Comparison of ENCODE assay signal across 18 cellular contexts in the genomic region with DNA sequence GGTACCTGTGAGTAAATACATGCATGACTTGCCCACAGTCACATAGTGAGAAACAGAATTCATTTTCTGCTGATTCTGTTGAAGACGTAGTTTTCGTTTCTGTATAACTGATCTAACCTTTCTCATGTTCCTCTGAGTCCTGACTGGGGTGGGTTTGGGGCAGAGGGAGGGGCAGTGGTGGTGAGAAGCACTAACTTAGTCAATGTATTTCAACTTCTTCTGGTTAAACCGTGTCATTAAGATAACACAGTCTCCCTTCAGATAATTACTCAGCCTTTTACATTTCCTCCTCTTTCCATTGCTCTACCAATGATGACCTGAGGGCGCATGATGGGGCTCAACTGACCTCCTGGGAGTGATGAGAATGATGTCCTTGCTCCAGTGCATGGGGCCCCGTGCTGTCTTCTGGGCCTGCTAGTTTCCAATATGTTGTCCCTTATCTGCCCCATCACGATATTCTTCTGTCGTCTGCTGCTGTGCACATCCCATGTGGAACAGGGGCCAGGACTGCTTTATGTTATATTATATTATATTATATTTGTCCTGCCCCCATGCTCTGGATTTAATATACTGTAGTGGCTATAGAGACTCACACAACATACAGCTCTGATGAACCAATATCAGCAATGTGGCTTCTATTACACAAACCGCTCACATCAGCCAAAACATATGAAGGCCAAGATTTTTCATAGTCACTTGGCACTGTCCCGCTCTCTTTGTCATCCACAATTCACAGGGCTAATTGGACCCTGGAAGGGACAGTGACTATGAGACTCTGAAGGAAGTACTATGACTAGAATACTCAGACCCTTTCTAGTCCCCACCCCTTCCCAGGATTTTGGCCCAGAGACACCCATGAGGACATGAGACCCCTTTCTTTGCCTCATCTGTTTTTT.
DNase-seq lines count a peak whose midpoint lies in the region; ATAC-seq and TF ChIP-seq lines count a peak whose summit lies in the region.
"Had no signal": no experiment of that assay in that cellular context is flagged by ENCODE, and none has a peak within 500 bp of the region (broad histone marks: within the 10 kb centered on the region; RNA-seq: fewer than 3 reads in every experiment).

No MANE protein-coding gene starts in this region.

- H3K4me3 ChIP-seq in GM23248 (no peak overlapping the region), fibroblast of the aortic adventitia (ENCODE audit: low read depth, low read length) (no peak overlapping the region)
- H3K4me3 ChIP-seq: BLaER1 treated with 17β-estradiol and CSF1 and Interleukin-3, amounts not matched to agents 10 nM and 100 nM had no signal

- no peak for ATAC-seq in Right ventricle myocardium inferior
- ATAC-seq in sciatic nerve: peak; percentile 10
- no peak for ATAC-seq in activated naive CD8-positive, alpha-beta T cell treated with anti-CD3 and anti-CD28 coated beads, Interleukin-2, amount 50 U/mL, for 24 hours
- ATAC-seq in GM21723 (IDR thresholded peaks at IDR 0.05; ENCODE audit: unreplicated experiment): no peak
- ATAC-seq: HCT116, HepG2 had no signal

- no peaks in the 10 kb centered on the region for H3K4me1 Mint-ChIP-seq in activated naive CD8-positive, alpha-beta T cell treated with anti-CD3 and anti-CD28 coated beads, Interleukin-2, amount 50 U/mL, for 24 hours

- H3F3A ChIP-seq in GM23248 (ENCODE audit: insufficient read depth): 0 out of 2 replicates have a peak, but pooled peaks cover 4% of the 10 kb centered on the region

- DNase-seq in Right ventricle myocardium inferior (ENCODE audit: missing footprints) (peak; percentile 53), cardiac septum (ENCODE audit: low spot score) (no peak), GM23248 (peak; percentile 17), fibroblast of the aortic adventitia (ENCODE audit: low read depth) (peak; percentile 12), sciatic nerve (ENCODE audit: low spot score) (no peak), NCI-H774 (lab: John Stamatoyannopoulos, UW) (no peak)
- DNase-seq in activated naive CD8-positive, alpha-beta T cell treated with anti-CD3 and anti-CD28 coated beads, Interleukin-2, amount 50 U/mL, for 24 hours: no peak
- DNase-seq: AML-193; Calu3; CD4-positive, alpha-beta T cell; DMS79; EL; GDM1 had no signal

- TF ChIP-seq CTCF in fibroblast of the aortic adventitia (IDR thresholded peaks at IDR 0.05; ENCODE audit: insufficient read depth, low read length): no peak

- 47 to 51% methylated on average over 9 of the region's 9 CpGs for WGBS in GM23248 (ENCODE audit: low coverage in 1 of 2, low lambda C conversion rate in 2 of 2, missing lambda C conversion rate in 2 of 2), 2 experiments

- intact Hi-C loops in Right ventricle myocardium inferior (cut with DNase I) (loop anchor here (10.0 kb wide), 1 partner anchor 121 kb away; no protein-coding TSS in a partner anchor), cardiac septum (cut with DNase I) (no loop called here), sciatic nerve (cut with DNase I) (no loop called here)

- H3K27me3 Mint-ChIP-seq in activated naive CD8-positive, alpha-beta T cell treated with anti-CD3 and anti-CD28 coated beads, Interleukin-2, amount 50 U/mL, for 24 hours: no peaks in the 10 kb centered on the region
- H3K27me3 Mint-ChIP-seq: CD4-positive, alpha-beta T cell had no signal

- H3K4me1 ChIP-seq in GM23248 (ENCODE audit: insufficient read depth): peaks cover 2% of the 10 kb centered on the region

- H3K36me3 ChIP-seq in GM23248 (ENCODE audit: low read depth): no peaks in the 10 kb centered on the region
- H3K36me3 ChIP-seq: BLaER1 treated with 17β-estradiol and CSF1 and Interleukin-3, amounts not matched to agents 10 nM and 100 nM had no signal

- H3K27ac Mint-ChIP-seq in activated naive CD8-positive, alpha-beta T cell treated with anti-CD3 and anti-CD28 coated beads, Interleukin-2, amount 50 U/mL, for 24 hours: no peak overlapping the region
- H3K27ac Mint-ChIP-seq: CD4-positive, alpha-beta T cell had no signal

- H3K79me2 ChIP-seq in GM23248 (ENCODE audit: insufficient read depth): no peaks in the 10 kb centered on the region

- in situ Hi-C loops in GM23248 (cut with MboI): no loop called here

- no peak overlapping the region for H3K27ac ChIP-seq in GM23248
- H3K27ac ChIP-seq: 22Rv1; BLaER1 treated with 17β-estradiol and CSF1 and Interleukin-3, amounts not matched to agents 10 nM and 100 nM had no signal

- H3K36me3 Mint-ChIP-seq in activated naive CD8-positive, alpha-beta T cell treated with anti-CD3 and anti-CD28 coated beads, Interleukin-2, amount 50 U/mL, for 24 hours (ENCODE audit: low read depth): no peaks in the 10 kb centered on the region

- no peak overlapping the region for H3K4me3 Mint-ChIP-seq in activated naive CD8-positive, alpha-beta T cell treated with anti-CD3 and anti-CD28 coated beads, Interleukin-2, amount 50 U/mL, for 24 hours
- H3K4me3 Mint-ChIP-seq: CD4-positive, alpha-beta T cell had no signal

- H3K9me3 ChIP-seq in GM23248 (ENCODE audit: low read depth): no peaks in the 10 kb centered on the region
- H3K9me3 ChIP-seq: BLaER1 treated with 17β-estradiol and CSF1 and Interleukin-3, amounts not matched to agents 10 nM and 100 nM had no signal

- no peaks in the 10 kb centered on the region for H3K27me3 ChIP-seq in GM23248 (replicated peaks; ENCODE audit: insufficient read depth)
- H3K27me3 ChIP-seq: BLaER1 treated with 17β-estradiol and CSF1 and Interleukin-3, amounts not matched to agents 10 nM and 100 nM had no signal

- H3K4me2 ChIP-seq in GM23248 (ENCODE audit: unreplicated experiment): no peak overlapping the region
- H3K4me2 ChIP-seq: BLaER1 treated with 17β-estradiol and CSF1 and Interleukin-3, amounts not matched to agents 10 nM and 100 nM had no signal

- H4K20me1 ChIP-seq in GM23248 (ENCODE audit: insufficient read depth): no peaks in the 10 kb centered on the region
- H4K20me1 ChIP-seq: BLaER1 treated with 17β-estradiol and CSF1 and Interleukin-3, amounts not matched to agents 10 nM and 100 nM had no signal

- H2AFZ ChIP-seq in GM23248: no peak overlapping the region

- no peaks in the 10 kb centered on the region for H3K9me2 ChIP-seq in GM23248 (ENCODE audit: insufficient read depth)

- no peak overlapping the region for H3K9ac ChIP-seq in GM23248
- H3K9ac ChIP-seq: BLaER1 treated with 17β-estradiol and CSF1 and Interleukin-3, amounts not matched to agents 10 nM and 100 nM had no signal

- H3K9me3 Mint-ChIP-seq in activated naive CD8-positive, alpha-beta T cell treated with anti-CD3 and anti-CD28 coated beads, Interleukin-2, amount 50 U/mL, for 24 hours: no peaks in the 10 kb centered on the region
- H3K9me3 Mint-ChIP-seq: CD4-positive, alpha-beta T cell had no signal

Comparison
In these comparisons a context has a peak if more than half of its experiments do, and no peak if none do; other contexts are left out.
1. DNase-seq: peak in Right ventricle myocardium inferior (single experiment), GM23248 (single experiment) and fibroblast of the aortic adventitia (single experiment); none in cardiac septum (single experiment), sciatic nerve (single experiment), activated naive CD8-positive, alpha-beta T cell treated with anti-CD3 and anti-CD28 coated beads, Interleukin-2, amount 50 U/mL, for 24 hours (single experiment) and NCI-H774 (single experiment).